Comparison of ENCODE assay signal across 21 cellular contexts in the genomic region with DNA sequence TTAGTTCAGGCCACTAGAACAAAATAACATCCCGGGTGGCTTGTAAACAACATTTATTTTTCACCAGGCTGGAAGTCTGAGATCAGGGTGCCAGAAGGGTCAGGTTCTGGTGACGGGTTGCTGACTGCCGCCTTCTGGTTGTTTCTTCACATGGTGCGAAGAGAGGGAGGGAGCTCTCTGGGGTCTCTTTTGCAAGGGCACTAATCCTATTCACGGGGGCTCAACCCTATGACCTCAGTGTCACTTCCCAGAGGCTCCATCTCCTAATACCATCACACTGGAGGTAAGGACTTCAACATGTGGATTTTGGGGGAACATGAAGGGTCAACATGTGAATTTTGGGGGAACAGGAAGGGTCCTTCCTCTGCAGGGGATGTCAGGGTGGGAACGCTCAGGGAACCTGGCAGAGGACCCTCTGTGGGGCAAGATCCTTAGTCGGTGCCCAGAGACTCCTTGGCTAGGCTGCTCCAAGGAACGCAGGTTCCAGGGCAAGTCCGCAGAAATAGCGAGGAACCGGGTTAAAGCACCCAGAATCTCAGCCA. TPM values are rescaled to one million over a fixed set of nuclear protein-coding genes. Genes with fewer than 3 reads are reported as not detected.
A peak's percentile ranks its signal among the peaks of the same experiment; 100 is the strongest.
DNase-seq lines count a peak whose midpoint lies in the region; ATAC-seq and TF ChIP-seq lines count a peak whose summit lies in the region.
"Had no signal": no experiment of that assay in that cellular context is flagged by ENCODE, and none has a peak within 500 bp of the region (broad histone marks: within the 10 kb centered on the region; RNA-seq: fewer than 3 reads in every experiment).

No MANE protein-coding gene starts in this region.

- TF ChIP-seq RAD21 in IMR-90 (IDR thresholded peaks at IDR 0.05; ENCODE audit: low read length), result no peak

- H3K18ac ChIP-seq in IMR-90 (ENCODE audit: low read depth, low read length), result no peak overlapping the region

- no peak overlapping the region for H2AK5ac ChIP-seq in IMR-90 (ENCODE audit: low read depth, low read length)

- peaks cover 38% of the 10 kb centered on the region for H3K4me1 ChIP-seq in BLaER1
- peaks cover 9% of the 10 kb centered on the region for H3K4me1 ChIP-seq in IMR-90 (ENCODE audit: control insufficient read depth, insufficient read depth, low read length)

- peaks cover 11% of the 10 kb centered on the region for H3K9me1 ChIP-seq in IMR-90 (ENCODE audit: insufficient read depth, low read length)

- CTCF ChIA-PET in IMR-90 (lab: Yijun Ruan, JAX), result no interaction called here

- no peak overlapping the region for H2AK9ac ChIP-seq in IMR-90 (replicated peaks; ENCODE audit: low read depth, low read length, poor library complexity)

- H3K4me3 Mint-ChIP-seq in nephron progenitor cell (no peak overlapping the region), mesothelial cell of epicardium (no peak overlapping the region)
- H3K4me3 Mint-ChIP-seq: CD4-positive, alpha-beta T cell; IgD-negative memory B cell had no signal

- no peak overlapping the region for H2BK5ac ChIP-seq in IMR-90 (ENCODE audit: low read depth, low read length, poor library complexity, severe bottlenecking)

- H3K79me1 ChIP-seq in IMR-90 (ENCODE audit: low read depth in 1 of 2, low read length in 2 of 2), result 0 out of 4 replicates have a peak, but pooled peaks cover 0 to 3% of the 10 kb centered on the region in 2 experiments

- H3K9me3 ChIP-seq in BLaER1 (no peaks in the 10 kb centered on the region), IMR-90 (ENCODE audit: control insufficient read depth, insufficient read depth, low read length) (no peaks in the 10 kb centered on the region)
- H3K9me3 ChIP-seq: BE2C had no signal

- no peak overlapping the region for H3K27ac ChIP-seq in BLaER1
- no peak overlapping the region for H3K27ac ChIP-seq in IMR-90 (ENCODE audit: insufficient read depth, low read length)

- intact Hi-C loops in IMR-90 (cut with micrococcal nuclease), result no loop called here

- POLR2A ChIA-PET in IMR-90 (lab: Charles Lee; ENCODE audit: unreplicated experiment), result no interaction called here

- H3K23ac ChIP-seq in IMR-90 (ENCODE audit: low read depth, low read length), result no peak overlapping the region

- BruUV-seq in IMR-90 (replicated peaks; lab: Mats Ljungman, UMichigan), result no TSS peak

- H4K20me1 ChIP-seq in BLaER1, result no peaks in the 10 kb centered on the region
- no peaks in the 10 kb centered on the region for H4K20me1 ChIP-seq in IMR-90 (ENCODE audit: insufficient read depth, low read length)

- H3K36me3 ChIP-seq in BLaER1, result no peaks in the 10 kb centered on the region
- H3K36me3 ChIP-seq in IMR-90 (ENCODE audit: control insufficient read depth, insufficient read depth, low read length), result no peaks in the 10 kb centered on the region
- H3K36me3 ChIP-seq: BE2C had no signal

- no peak for TF ChIP-seq CTCF in IMR-90 (conservative IDR thresholded peaks at IDR 0.05; ENCODE audit: low read depth, low read length)
- TF ChIP-seq CTCF in nephron progenitor cell (IDR thresholded peaks at IDR 0.05), result no peak
- no peak for TF ChIP-seq CTCF in mesothelial cell of epicardium (IDR thresholded peaks at IDR 0.05; ENCODE audit: unreplicated experiment)

- in situ Hi-C loops in IMR-90 (cut with MboI; ENCODE audit: low sequenced_read_pairs), result loop anchor here (5.0 kb wide), 1 partner anchor 35 kb away; no protein-coding TSS in a partner anchor

- peak overlapping the region; percentile 65; the same call in 1 of the 2 replicates for H2BK120ac ChIP-seq in IMR-90 (ENCODE audit: low read depth, low read length)

- H4K5ac ChIP-seq in IMR-90 (ENCODE audit: low read depth, low read length), result no peak overlapping the region

- H3K56ac ChIP-seq in IMR-90 (ENCODE audit: extremely low read depth, insufficient read depth, low read length), result no peak overlapping the region

- H3K9ac ChIP-seq in BLaER1 (no peak overlapping the region), IMR-90 (ENCODE audit: low read depth, low read length) (no peak overlapping the region)

- no peaks in the 10 kb centered on the region for H3K27me3 ChIP-seq in BLaER1
- peaks cover 1% of the 10 kb centered on the region; the same call in 1 of the 2 replicates for H3K27me3 ChIP-seq in IMR-90 (ENCODE audit: control insufficient read depth, insufficient read depth, low read length)

- no peak overlapping the region for H2BK20ac ChIP-seq in IMR-90 (ENCODE audit: low read depth, low read length)

- no peak overlapping the region for H2BK15ac ChIP-seq in IMR-90 (ENCODE audit: low read depth, low read length)

- H3K9me3 Mint-ChIP-seq in nephron progenitor cell (no peaks in the 10 kb centered on the region), mesothelial cell of epicardium (no peaks in the 10 kb centered on the region)
- H3K9me3 Mint-ChIP-seq: CD4-positive, alpha-beta T cell; IgD-negative memory B cell had no signal

- H3K4ac ChIP-seq in IMR-90 (ENCODE audit: low read depth, low read length), result no peak overlapping the region

- H3K4me2 ChIP-seq in BLaER1 (peak overlapping the region; percentile 80), IMR-90 (ENCODE audit: low read depth, low read length) (no peak overlapping the region)

- dilution Hi-C loops in IMR-90 (cut with HindIII; ENCODE audit: low sequenced_read_pairs, unreplicated experiment), result no loop called here

- DNase-seq in IMR-90, result no peak
- DNase-seq in ecto neural progenitor cell (ENCODE audit: low spot score), result peak; percentile 51
- DNase-seq in nephron progenitor cell, result no peak
- DNase-seq in NCI-H446 (lab: John Stamatoyannopoulos, UW), result no peak
- DNase-seq in mesothelial cell of epicardium (ENCODE audit: low spot score in 2 of 2, unreplicated experiment in 2 of 2), result no peak
- DNase-seq: BE2C; CD4-positive, alpha-beta T cell; COR-L47; DMS79; GOT3; Karpas-422; NCI-H1694 treated with DMSO at 0.1 percent for 48 hours; NCI-H2081 treated with DMSO at 0.1 percent for 48 hours; NCI-H2171 treated with DMSO at 0.1 percent for 48 hours; NCI-H526; Right ventricle myocardium superior; SW 1271 had no signal

- peaks cover 64% of the 10 kb centered on the region for H3K4me1 Mint-ChIP-seq in nephron progenitor cell
- H3K4me1 Mint-ChIP-seq in mesothelial cell of epicardium, result peaks cover 6% of the 10 kb centered on the region

- H3K4me3 ChIP-seq in BLaER1, result no peak overlapping the region
- H3K4me3 ChIP-seq in IMR-90 (ENCODE audit: insufficient read depth, low read depth, low read length), result no peak overlapping the region

- TF ChIP-seq POLR2A in IMR-90 (IDR thresholded peaks at IDR 0.05; ENCODE audit: low read depth, low read length), result no peak

- no peak overlapping the region for H4K8ac ChIP-seq in IMR-90 (ENCODE audit: low read depth in 2 of 2, low read length in 2 of 2)

- no peak overlapping the region for H2AFZ ChIP-seq in IMR-90 (replicated peaks; ENCODE audit: low read length, poor library complexity)

- peak overlapping the region; percentile 77 for H3K27ac Mint-ChIP-seq in nephron progenitor cell
- no peak overlapping the region for H3K27ac Mint-ChIP-seq in mesothelial cell of epicardium
- H3K27ac Mint-ChIP-seq: CD4-positive, alpha-beta T cell; IgD-negative memory B cell had no signal

- ATAC-seq in IMR-90 (ENCODE audit: low read depth) (no peak), SK-N-SH treated with all-trans-retinoic acid at 6 μM for 48 hours (no peak)
- ATAC-seq: HCT116 had no signal

- no peaks in the 10 kb centered on the region for H3K36me3 Mint-ChIP-seq in nephron progenitor cell (ENCODE audit: low read depth)
- H3K36me3 Mint-ChIP-seq in mesothelial cell of epicardium, result no peaks in the 10 kb centered on the region

- no peak overlapping the region for H4K91ac ChIP-seq in IMR-90 (ENCODE audit: insufficient read depth, low read depth, low read length)

- no peak overlapping the region for H3K14ac ChIP-seq in IMR-90 (replicated peaks; ENCODE audit: low read depth, low read length)

- peaks cover 25% of the 10 kb centered on the region for H3K27me3 Mint-ChIP-seq in nephron progenitor cell (ENCODE audit: low read depth, poor library complexity)
- H3K27me3 Mint-ChIP-seq in mesothelial cell of epicardium (ENCODE audit: low read depth), result no peaks in the 10 kb centered on the region

- 96% methylated on average over 4 of the region's 11 CpGs; no CpG with 5 or more reads in 1 of the 2 experiments for WGBS in IMR-90 (ENCODE audit: extremely low coverage in 2 of 2, insufficient read length in 1 of 2), 2 experiments

TF ChIP-seq in IMR-90, 13 proteins besides CTCF, POLR2A, EP300 and RAD21 (continues in another document):
- no peak for TF ChIP-seq NFE2L2 (IDR thresholded peaks at IDR 0.05; ENCODE audit: low read depth, low read length)
- TF ChIP-seq, protein P1, sequence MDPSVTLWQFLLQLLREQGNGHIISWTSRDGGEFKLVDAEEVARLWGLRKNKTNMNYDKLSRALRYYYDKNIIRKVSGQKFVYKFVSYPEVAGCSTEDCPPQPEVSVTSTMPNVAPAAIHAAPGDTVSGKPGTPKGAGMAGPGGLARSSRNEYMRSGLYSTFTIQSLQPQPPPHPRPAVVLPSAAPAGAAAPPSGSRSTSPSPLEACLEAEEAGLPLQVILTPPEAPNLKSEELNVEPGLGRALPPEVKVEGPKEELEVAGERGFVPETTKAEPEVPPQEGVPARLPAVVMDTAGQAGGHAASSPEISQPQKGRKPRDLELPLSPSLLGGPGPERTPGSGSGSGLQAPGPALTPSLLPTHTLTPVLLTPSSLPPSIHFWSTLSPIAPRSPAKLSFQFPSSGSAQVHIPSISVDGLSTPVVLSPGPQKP (IDR thresholded peaks at IDR 0.05; ENCODE audit: borderline replicate concordance, low read depth, low read length), result no peak

TF ChIP-seq in SK-N-SH treated with all-trans-retinoic acid at 6 μM for 48 hours, 23 proteins besides CTCF, POLR2A, EP300 and RAD21:
- no peak for TF ChIP-seq ZFP3 (CRISPR knock-in tag; IDR thresholded peaks at IDR 0.05)
- TF ChIP-seq OSR1 (CRISPR knock-in tag; IDR thresholded peaks at IDR 0.05), result no peak
- no peak for TF ChIP-seq ZC3H10 (CRISPR knock-in tag; IDR thresholded peaks at IDR 0.05)
- no peak for TF ChIP-seq PPARA (CRISPR knock-in tag; IDR thresholded peaks at IDR 0.05; ENCODE audit: borderline replicate concordance)

RNA-seq across cellular contexts. Expression of gene C2CD2, which starts 8.7 kb away (rescaled TPM):
- total RNA-seq in IMR-90 (2012; rRNA removed) (19.4 and 25.3 TPM in 2 replicates), mesothelial cell of epicardium (29.7 to 31.6 TPM (median 31.1 TPM) in 3 replicates)
- polyA plus RNA-seq in IMR-90 (2012; rRNA removed), result 10.6 and 15.6 TPM in 2 replicates
- 5.8 and 8.5 TPM in 2 replicates for polyA plus RNA-seq in IMR-90 (2012; cell fraction: cytosol; rRNA removed)
- polyA plus RNA-seq in IMR-90 (2012; cell fraction: nucleus; rRNA removed; ENCODE audit: low replicate concordance), result 28.1 and 43.3 TPM in 2 replicates

RNA-seq across cellular contexts. Expression of gene ZBTB21, which starts 47.7 kb away (rescaled TPM):
- total RNA-seq in IMR-90 (2012; rRNA removed) (12.0 and 13.6 TPM in 2 replicates), mesothelial cell of epicardium (15.5 to 17.7 TPM (median 17.4 TPM) in 3 replicates)
- polyA plus RNA-seq in IMR-90 (2012; rRNA removed), result 6.8 and 7.8 TPM in 2 replicates
- 2.4 and 2.8 TPM in 2 replicates for polyA plus RNA-seq in IMR-90 (2012; cell fraction: cytosol; rRNA removed)
- 4.6 and 22.7 TPM in 2 replicates for polyA plus RNA-seq in IMR-90 (2012; cell fraction: nucleus; rRNA removed; ENCODE audit: low replicate concordance)
